8 cellular contexts compared by ENCODE assay signal in the genomic region with DNA sequence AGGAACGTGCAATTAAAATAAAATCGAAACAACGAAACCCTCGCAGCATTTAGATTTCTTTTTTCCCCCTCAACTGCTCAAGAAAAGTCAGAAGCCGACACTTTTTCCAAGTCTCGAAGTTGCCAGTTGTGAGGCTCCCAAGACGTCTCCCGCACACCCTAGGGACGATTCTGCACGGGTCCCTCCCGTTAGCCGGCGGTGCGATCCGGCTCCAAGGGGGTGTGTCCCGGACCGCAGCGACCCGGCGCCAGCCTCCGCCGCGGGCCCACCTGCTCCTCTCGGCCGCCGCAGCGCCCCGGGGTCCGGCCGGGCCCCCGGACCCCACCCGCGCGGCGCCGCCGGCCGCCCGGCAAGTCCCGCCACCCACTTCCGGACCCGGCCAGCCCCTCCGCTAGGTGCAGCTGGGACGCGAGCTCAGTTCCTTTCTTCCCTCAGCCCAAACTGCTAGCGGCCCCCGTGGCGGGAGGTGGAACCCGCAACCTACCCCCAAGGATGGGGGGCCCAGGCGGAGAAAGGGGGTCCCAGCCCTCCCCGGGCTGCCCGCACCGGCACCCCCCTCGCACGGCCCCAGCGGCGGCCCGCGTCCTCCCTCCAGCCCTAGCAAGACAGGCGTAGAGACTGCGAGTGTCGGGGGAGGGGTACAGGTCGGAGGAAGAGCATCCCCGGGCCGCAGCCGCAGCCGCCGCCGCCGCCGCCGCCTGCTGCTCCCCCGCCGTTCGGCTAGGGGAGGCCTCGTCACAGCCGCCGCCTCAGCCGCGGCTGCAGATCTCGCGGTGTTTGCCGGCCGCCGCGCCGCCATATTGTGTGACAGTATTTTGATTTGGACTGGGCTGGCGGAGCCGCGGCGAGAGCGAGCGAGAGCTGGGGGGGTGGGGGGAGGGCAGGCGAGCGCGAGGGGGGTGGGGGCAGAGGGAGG. TPM values are rescaled to one million over a fixed set of nuclear protein-coding genes. Genes with fewer than 3 reads are reported as not detected.
A peak's percentile ranks its signal among the peaks of the same experiment; 100 is the strongest.
DNase-seq lines count a peak whose midpoint lies in the region; ATAC-seq and TF ChIP-seq lines count a peak whose summit lies in the region.

No MANE protein-coding gene starts in this region.

- 1% methylated on average over 24 to 67 of the region's 96 CpGs for WGBS in mesodermal cell (ENCODE audit: insufficient coverage in 2 of 2), 2 experiments

- no peaks in the 10 kb centered on the region for H3K27me3 ChIP-seq in HL-60 (ENCODE audit: insufficient read depth, poor library complexity, severe bottlenecking)
- no peaks in the 10 kb centered on the region for H3K27me3 ChIP-seq in endocrine pancreas (ENCODE audit: control insufficient read depth, insufficient read depth, low read length)

- DNase-seq in COLO668 (lab: John Stamatoyannopoulos, UW; ENCODE audit: unreplicated experiment) (peak; percentile 91), HL-60 (ENCODE audit: low read depth in 1 of 2, low spot score in 1 of 2) (peak; percentile 61 to 89), NK-92 (lab: John Stamatoyannopoulos, UW; ENCODE audit: unreplicated experiment) (peak; percentile 32)
- DNase-seq in activated CD8-positive, alpha-beta memory T cell treated with anti-CD3 and anti-CD28 coated beads, Interleukin-2, amount 10 ng/mL, durations not matched to agents 7 days and 5 days: peak; percentile 94
- peak; percentile 65 for DNase-seq in stimulated activated CD8-positive, alpha-beta memory T cell treated with anti-CD3 and anti-CD28 coated beads, Interleukin-15, amount 100 ng/mL, for 24 hours (ENCODE audit: low read depth)

- H3K36me3 ChIP-seq in endocrine pancreas (ENCODE audit: control insufficient read depth, insufficient read depth, low read length) (no peaks in the 10 kb centered on the region), mesodermal cell (ENCODE audit: control insufficient read depth, insufficient read depth, low read length) (no peaks in the 10 kb centered on the region)

- CTCF ChIA-PET in activated CD8-positive, alpha-beta memory T cell treated with anti-CD3 and anti-CD28 coated beads, Interleukin-2, amount 10 ng/mL, durations not matched to agents 7 days and 5 days (lab: Charles Lee): interaction anchor here (0.8 to 2.8 kb wide), 14 partner anchors 16 to 289 kb away, joined by 3 to 7 read pairs (median 4); no protein-coding TSS in a partner anchor

- peaks cover 25% of the 10 kb centered on the region for H3K4me1 Mint-ChIP-seq in activated CD8-positive, alpha-beta memory T cell treated with anti-CD3 and anti-CD28 coated beads, Interleukin-2, amount 10 ng/mL, durations not matched to agents 7 days and 5 days

- H3K9me3 ChIP-seq in endocrine pancreas (ENCODE audit: control insufficient read depth, low read length) (no peaks in the 10 kb centered on the region), mesodermal cell (ENCODE audit: control insufficient read depth, low read length) (no peaks in the 10 kb centered on the region)

- H3K4me3 ChIP-seq in HL-60 (replicated peaks; ENCODE audit: insufficient read depth, low read length): peak overlapping the region; percentile 88
- peak overlapping the region; percentile 77 for H3K4me3 ChIP-seq in endocrine pancreas (ENCODE audit: control insufficient read depth, insufficient read depth, low read length)
- H3K4me3 ChIP-seq in mesodermal cell (ENCODE audit: extremely low read depth, insufficient read depth, low read length, poor library complexity, severe bottlenecking): peak overlapping the region; percentile 90

- peaks cover 7% of the 10 kb centered on the region for H3K9me3 Mint-ChIP-seq in activated CD8-positive, alpha-beta memory T cell treated with anti-CD3 and anti-CD28 coated beads, Interleukin-2, amount 10 ng/mL, durations not matched to agents 7 days and 5 days (ENCODE audit: low read depth)

- peak overlapping the region; percentile 89 for H3K27ac Mint-ChIP-seq in activated CD8-positive, alpha-beta memory T cell treated with anti-CD3 and anti-CD28 coated beads, Interleukin-2, amount 10 ng/mL, durations not matched to agents 7 days and 5 days

- H3K4me1 ChIP-seq in endocrine pancreas (ENCODE audit: control insufficient read depth, insufficient read depth, low read length): peaks cover 18% of the 10 kb centered on the region
- H3K4me1 ChIP-seq in mesodermal cell (ENCODE audit: control insufficient read depth, insufficient read depth, low read length, poor library complexity, severe bottlenecking): peaks cover 9% of the 10 kb centered on the region

- peak overlapping the region; percentile 92 for H3K4me3 Mint-ChIP-seq in activated CD8-positive, alpha-beta memory T cell treated with anti-CD3 and anti-CD28 coated beads, Interleukin-2, amount 10 ng/mL, durations not matched to agents 7 days and 5 days

- no peaks in the 10 kb centered on the region for H3K27me3 Mint-ChIP-seq in activated CD8-positive, alpha-beta memory T cell treated with anti-CD3 and anti-CD28 coated beads, Interleukin-2, amount 10 ng/mL, durations not matched to agents 7 days and 5 days

- ATAC-seq in GM19467 (IDR thresholded peaks at IDR 0.05; ENCODE audit: unreplicated experiment): peak; percentile 65
- peak; percentile 74 for ATAC-seq in activated CD8-positive, alpha-beta memory T cell treated with anti-CD3 and anti-CD28 coated beads, Interleukin-2, amount 10 ng/mL, durations not matched to agents 7 days and 5 days

- H3K36me3 Mint-ChIP-seq in activated CD8-positive, alpha-beta memory T cell treated with anti-CD3 and anti-CD28 coated beads, Interleukin-2, amount 10 ng/mL, durations not matched to agents 7 days and 5 days: peaks cover 35% of the 10 kb centered on the region

- H3K9ac ChIP-seq in endocrine pancreas (ENCODE audit: control insufficient read depth, insufficient read depth, low read length): peak overlapping the region; percentile 54

- no peak for TF ChIP-seq CTCF in HL-60 (IDR thresholded peaks at IDR 0.05; ENCODE audit: insufficient read depth, low read length)

- H3K27ac ChIP-seq in HL-60 (replicated peaks) (peak overlapping the region; percentile 96), mesodermal cell (ENCODE audit: low read depth, low read length, severe bottlenecking) (peak overlapping the region; percentile 98)

RNA-seq across cellular contexts. Expression of a gene that starts 0.5 kb away (rescaled TPM):
- total RNA-seq in activated CD8-positive, alpha-beta memory T cell treated with anti-CD3 and anti-CD28 coated beads, Interleukin-2, amount 10 ng/mL, durations not matched to agents 7 days and 5 days: 100 to 1,000 TPM; 120 to 138 TPM
- polyA plus RNA-seq in mesodermal cell (2013, experiment 1 of 2): 76.2 TPM
- polyA plus RNA-seq in mesodermal cell (2013, experiment 2 of 2): 74.3 TPM

Comparison
In these comparisons a context has a peak if more than half of its experiments do, and no peak if none do; other contexts are left out.
1. Peak in every context shown above with its lines: DNase-seq, ATAC-seq, H3K4me3 ChIP-seq and H3K27ac ChIP-seq.
2. DNase-seq: peak in every context shown above with its lines; median percentile 94 in activated CD8-positive, alpha-beta memory T cell treated with anti-CD3 and anti-CD28 coated beads, Interleukin-2, amount 10 ng/mL, durations not matched to agents 7 days and 5 days; 91 in COLO668; 75 in HL-60; 65 in stimulated activated CD8-positive, alpha-beta memory T cell treated with anti-CD3 and anti-CD28 coated beads, Interleukin-15, amount 100 ng/mL, for 24 hours; 32 in NK-92.